In the genomic region with DNA sequence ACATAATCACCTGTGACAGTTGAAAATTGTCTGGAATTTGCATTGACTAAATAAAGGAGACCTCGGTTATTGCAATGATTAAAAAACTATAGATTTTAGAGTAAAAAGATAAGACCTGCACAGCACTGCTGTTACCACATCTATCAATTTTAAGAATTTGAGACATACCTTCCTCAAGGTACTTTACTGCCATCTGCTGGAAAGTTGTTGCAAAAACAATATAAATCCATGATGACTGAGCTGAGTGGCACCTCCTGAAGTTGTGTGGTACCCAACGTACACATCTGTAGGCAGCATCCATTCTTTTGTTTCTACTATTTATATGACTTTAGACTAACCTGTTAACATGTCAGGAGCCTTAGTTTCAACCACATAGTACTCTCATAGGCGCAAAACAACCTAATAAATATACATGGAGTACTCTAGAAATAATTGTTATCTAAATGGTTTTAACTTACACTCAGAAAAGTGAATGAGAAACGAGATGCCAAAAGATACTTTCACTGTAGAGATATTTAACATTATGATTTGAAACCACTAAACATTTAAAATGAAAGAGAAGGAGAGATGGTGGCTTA, we compare ENCODE assay signal across 8 cellular contexts.
DNase-seq lines count a peak whose midpoint lies in the region; ATAC-seq and TF ChIP-seq lines count a peak whose summit lies in the region.

No MANE protein-coding gene starts in this region.

- TF ChIP-seq CTCF in upper lobe of left lung (IDR thresholded peaks at IDR 0.05): peak; percentile 38 to 65 (median 56)

- H3K4me3 ChIP-seq in Jurkat, Clone E6-1 (ENCODE audit: low read length): no peak overlapping the region
- no peak overlapping the region for H3K4me3 ChIP-seq in upper lobe of left lung

- peak; percentile 79 for DNase-seq in COR-L47 (lab: John Stamatoyannopoulos, UW)
- peak; percentile 69 for DNase-seq in Jurkat, Clone E6-1 (ENCODE audit: low read depth, low spot score)
- peak; percentile 4 for DNase-seq in NOMO-1 treated with dmso at 0.1 percent for 144 hours (lab: John Stamatoyannopoulos, UW; ENCODE audit: unreplicated experiment)
- DNase-seq in central memory CD4-positive, alpha-beta T cell: peak; percentile 56
- DNase-seq in left lobe of liver (ENCODE audit: low spot score): no peak
- DNase-seq in upper lobe of left lung: no peak

- H3K4me1 ChIP-seq in upper lobe of left lung: no peaks in the 10 kb centered on the region

- TF ChIP-seq POLR2A in upper lobe of left lung (IDR thresholded peaks at IDR 0.05): no peak

- peak; percentile 86 for ATAC-seq in GM19351 (IDR thresholded peaks at IDR 0.05; ENCODE audit: unreplicated experiment)
- peak; percentile 92 for ATAC-seq in left lobe of liver
- peak in 1 of 2 donors; percentile 81 for ATAC-seq in upper lobe of left lung (ENCODE audit: low FRiP score in 2 of 2)
- ATAC-seq in GM19023 (IDR thresholded peaks at IDR 0.05; ENCODE audit: unreplicated experiment): no peak

- no peak for TF ChIP-seq EP300 in upper lobe of left lung (IDR thresholded peaks at IDR 0.05)

- no peaks in the 10 kb centered on the region for H3K27me3 ChIP-seq in upper lobe of left lung

- no peaks in the 10 kb centered on the region for H3K9me3 ChIP-seq in upper lobe of left lung

- WGBS in upper lobe of left lung, 2 donors: 42 to 44% methylated on average over 4 of the region's 4 CpGs

- peaks cover 15 to 96% (median 45%) of the 10 kb centered on the region in 4 donors for H3K36me3 ChIP-seq in upper lobe of left lung

- H3K27ac ChIP-seq in upper lobe of left lung: no peak overlapping the region

Comparison
In these comparisons a context has a peak if more than half of its experiments do, and no peak if none do; other contexts are left out.
1. DNase-seq: peak in COR-L47 (single experiment), Jurkat, Clone E6-1 (single experiment), NOMO-1 treated with dmso at 0.1 percent for 144 hours (single experiment) and central memory CD4-positive, alpha-beta T cell (single experiment); none in left lobe of liver (single experiment) and upper lobe of left lung (0 of 2).